11 cellular contexts compared by ENCODE assay signal in genomic region chr11:44016129-44016528, GRCh38. TPM values are rescaled to one million over a fixed set of nuclear protein-coding genes. Genes with fewer than 3 reads are reported as not detected.
DNase-seq lines count a peak whose midpoint lies in the region; FAIRE-seq and TF ChIP-seq lines count a peak whose summit lies in the region.
"Had no signal": no experiment of that assay in that cellular context is flagged by ENCODE, and none has a peak within 500 bp of the region (broad histone marks: within the 10 kb centered on the region; RNA-seq: fewer than 3 reads in every experiment).

No MANE protein-coding gene starts in this region.

- H3K9me3 Mint-ChIP-seq in astrocyte (ENCODE audit: unreplicated experiment) (peaks cover 3% of the 10 kb centered on the region), progenitor cell of endocrine pancreas (ENCODE audit: low read depth) (peaks cover 2% of the 10 kb centered on the region)
- H3K9me3 Mint-ChIP-seq: activated CD8-positive, alpha-beta T cell treated with anti-CD3 and anti-CD28 coated beads for 36 hours had no signal

- H3K27ac Mint-ChIP-seq in astrocyte (ENCODE audit: unreplicated experiment) (peak overlapping the region; percentile 14), progenitor cell of endocrine pancreas (no peak overlapping the region)
- H3K27ac Mint-ChIP-seq: activated CD8-positive, alpha-beta T cell treated with anti-CD3 and anti-CD28 coated beads for 36 hours had no signal

- H3K4me3 Mint-ChIP-seq in astrocyte (ENCODE audit: unreplicated experiment) (peak overlapping the region; percentile 41), progenitor cell of endocrine pancreas (ENCODE audit: low read depth) (no peak overlapping the region)
- H3K4me3 Mint-ChIP-seq: activated CD8-positive, alpha-beta T cell treated with anti-CD3 and anti-CD28 coated beads for 36 hours had no signal

- no peak overlapping the region for H3K9ac ChIP-seq in astrocyte (ENCODE audit: low read length)

- WGBS in hepatocyte (ENCODE audit: low lambda C conversion rate, missing lambda C conversion rate) = 43% methylated on average over 5 of the region's 5 CpGs
- 45 to 49% methylated on average over 5 of the region's 5 CpGs for WGBS in thyroid gland, 2 donors

- H3K9me3 ChIP-seq in astrocyte (ENCODE audit: insufficient read depth, low read depth, low read length) (no peaks in the 10 kb centered on the region), hepatocyte (ENCODE audit: low read depth) (no peaks in the 10 kb centered on the region), thyroid gland (no peaks in the 10 kb centered on the region), PC-9 (ENCODE audit: insufficient read depth, low read depth) (no peaks in the 10 kb centered on the region)
- H3K9me3 ChIP-seq: prostate gland had no signal

- no peaks in the 10 kb centered on the region for H3K79me2 ChIP-seq in astrocyte (ENCODE audit: insufficient read depth, low read length)
- H3K79me2 ChIP-seq in hepatocyte = no peaks in the 10 kb centered on the region
- H3K79me2 ChIP-seq in PC-9 (ENCODE audit: low read depth) = no peaks in the 10 kb centered on the region

- H3K4me1 Mint-ChIP-seq in astrocyte (ENCODE audit: low read depth, unreplicated experiment) (peaks cover 29% of the 10 kb centered on the region), progenitor cell of endocrine pancreas (ENCODE audit: low read depth) (no peaks in the 10 kb centered on the region)

- H2AFZ ChIP-seq in astrocyte (ENCODE audit: low read depth, low read length) (no peak overlapping the region), hepatocyte (no peak overlapping the region), PC-9 (no peak overlapping the region)

- peak overlapping the region; percentile 59 for H3K4me2 ChIP-seq in astrocyte (ENCODE audit: low read length)
- no peak overlapping the region for H3K4me2 ChIP-seq in hepatocyte
- no peak overlapping the region for H3K4me2 ChIP-seq in PC-9

- TF ChIP-seq CTCF in HFF-Myc (IDR thresholded peaks at IDR 0.05; ENCODE audit: low read depth, low read length, missing control alignments) (no peak), astrocyte (IDR thresholded peaks at IDR 0.05; ENCODE audit: insufficient read depth, low read depth, low read length) (no peak), hepatocyte (IDR thresholded peaks at IDR 0.05; ENCODE audit: poor library complexity) (no peak), thyroid gland (IDR thresholded peaks at IDR 0.05) (no peak), progenitor cell of endocrine pancreas (IDR thresholded peaks at IDR 0.05; ENCODE audit: unreplicated experiment) (no peak), PC-9 (conservative IDR thresholded peaks at IDR 0.05) (no peak)

- H3K36me3 ChIP-seq in astrocyte (ENCODE audit: insufficient read depth, low read length) (no peaks in the 10 kb centered on the region), hepatocyte (replicated peaks; ENCODE audit: insufficient read depth, low read depth) (no peaks in the 10 kb centered on the region), thyroid gland (no peaks in the 10 kb centered on the region), PC-9 (ENCODE audit: low read depth) (no peaks in the 10 kb centered on the region)
- H3K36me3 ChIP-seq: prostate gland had no signal

- H4K20me1 ChIP-seq in astrocyte (ENCODE audit: insufficient read depth, low read length) (no peaks in the 10 kb centered on the region), hepatocyte (ENCODE audit: insufficient read depth, poor library complexity, severe bottlenecking) (no peaks in the 10 kb centered on the region), PC-9 (ENCODE audit: insufficient read depth) (no peaks in the 10 kb centered on the region)

- peaks cover 2% of the 10 kb centered on the region for H3K27me3 Mint-ChIP-seq in astrocyte (ENCODE audit: low read depth, unreplicated experiment)
- H3K27me3 Mint-ChIP-seq in progenitor cell of endocrine pancreas = peaks cover 25% of the 10 kb centered on the region

- H3K27me3 ChIP-seq in astrocyte (ENCODE audit: insufficient read depth, low read length) = peaks cover 7% of the 10 kb centered on the region
- H3K27me3 ChIP-seq in hepatocyte = no peaks in the 10 kb centered on the region
- no peaks in the 10 kb centered on the region for H3K27me3 ChIP-seq in thyroid gland
- H3K27me3 ChIP-seq in PC-9 (ENCODE audit: insufficient read depth, low read depth) = peaks cover 40% of the 10 kb centered on the region

- FAIRE-seq in astrocyte (lab: Jason Lieb, UNC) = no peak

- POLR2A ChIA-PET in PC-9 (lab: Charles Lee; ENCODE audit: unreplicated experiment) = no interaction called here

- CTCF ChIA-PET in PC-9 (lab: Charles Lee) = no interaction called here

- DNase-seq in HFF-Myc (ENCODE audit: extremely low read depth, low read depth) (peak; percentile 11), astrocyte (ENCODE audit: low read depth) (peak; percentile 64), hepatocyte (ENCODE audit: low spot score) (peak; percentile 28), thyroid gland (peak in 1 of 2 donors; percentile 15), 8988T (no peak), progenitor cell of endocrine pancreas (ENCODE audit: low spot score, unreplicated experiment) (no peak), HT-29 (ENCODE audit: low spot score) (no peak), PC-9 (no peak)
- DNase-seq: activated CD8-positive, alpha-beta T cell treated with anti-CD3 and anti-CD28 coated beads for 36 hours; central memory CD4-positive, alpha-beta T cell had no signal

- intact Hi-C loops in thyroid gland (cut with DNase I) (no loop called here), PC-9 (cut with micrococcal nuclease; ENCODE audit: unreplicated experiment) (no loop called here)

- H3K4me1 ChIP-seq in astrocyte (ENCODE audit: insufficient read depth, low read length) = peaks cover 19% of the 10 kb centered on the region
- H3K4me1 ChIP-seq in hepatocyte (ENCODE audit: insufficient read depth) = no peaks in the 10 kb centered on the region
- peaks cover 0 to 19% of the 10 kb centered on the region in 2 donors for H3K4me1 ChIP-seq in thyroid gland
- no peaks in the 10 kb centered on the region for H3K4me1 ChIP-seq in PC-9 (replicated peaks; ENCODE audit: insufficient read depth)
- H3K4me1 ChIP-seq: prostate gland had no signal

- no peaks in the 10 kb centered on the region for H3F3A ChIP-seq in PC-9 (ENCODE audit: insufficient read depth, low read depth)

- H3K27ac ChIP-seq in astrocyte (ENCODE audit: low read depth, low read length) (no peak overlapping the region), hepatocyte (no peak overlapping the region), thyroid gland (peak overlapping the region in 2 of 3 donors; percentile 44 to 59), PC-9 (no peak overlapping the region)
- H3K27ac ChIP-seq: prostate gland had no signal

- H3K36me3 Mint-ChIP-seq in astrocyte (ENCODE audit: low read depth, unreplicated experiment) (peaks cover 3% of the 10 kb centered on the region), progenitor cell of endocrine pancreas (ENCODE audit: insufficient read depth) (no peaks in the 10 kb centered on the region)

- no peaks in the 10 kb centered on the region for H3K9me2 ChIP-seq in hepatocyte (replicated peaks; ENCODE audit: insufficient read depth)
- H3K9me2 ChIP-seq in PC-9 (ENCODE audit: insufficient read depth) = no peaks in the 10 kb centered on the region

- TF ChIP-seq POLR2A in thyroid gland (IDR thresholded peaks at IDR 0.05) = no peak

- H3K4me3 ChIP-seq in HFF-Myc (replicated peaks; ENCODE audit: low read depth, low read length) (no peak overlapping the region), astrocyte (ENCODE audit: insufficient read depth, low read depth, low read length) (no peak overlapping the region), hepatocyte (no peak overlapping the region), thyroid gland (replicated peaks in 1 of 3) (no peak overlapping the region), PC-9 (no peak overlapping the region)
- H3K4me3 ChIP-seq: prostate gland had no signal

- no TSS peak for BruUV-seq in PC-9 (replicated peaks; lab: Mats Ljungman, UMichigan)

RNA-seq across cellular contexts. Expression of gene ACCSL, which starts 31.7 kb away (rescaled TPM):
- total RNA-seq in astrocyte (not detected in 2 replicates), hepatocyte (not detected in 2 replicates), thyroid gland (not detected), progenitor cell of endocrine pancreas (not detected in 2 replicates), PC-9 (2021) (not detected in 2 replicates)
- polyA plus RNA-seq in hepatocyte = not detected in 2 replicates
- total RNA-seq in HT-29 (2014; rRNA removed; shearing (Covaris generic)) = not detected in 2 replicates
- total RNA-seq: activated CD8-positive, alpha-beta T cell treated with anti-CD3 and anti-CD28 coated beads for 36 hours; prostate gland had no signal

RNA-seq across cellular contexts. Expression of gene ACCS, which starts 49.9 kb away (rescaled TPM):
- total RNA-seq in astrocyte (20.4 and 21.3 TPM in 2 replicates), hepatocyte (5.9 and 9.9 TPM in 2 replicates), thyroid gland (10 to 100 TPM; 14.4 to 23.2 (median 20.1) TPM), progenitor cell of endocrine pancreas (30.5 and 33.5 TPM in 2 replicates), PC-9 (2021) (44.6 and 48.9 TPM in 2 replicates)
- 21.4 and 23.1 TPM in 2 replicates for polyA plus RNA-seq in hepatocyte
- 14.2 and 18.5 TPM in 2 replicates for total RNA-seq in HT-29 (2014; rRNA removed; shearing (Covaris generic))

Comparison
In these comparisons a context has a peak if more than half of its experiments do, and no peak if none do; other contexts are left out.
1. DNase-seq: peak in HFF-Myc (single experiment), astrocyte (single experiment) and hepatocyte (single experiment); none in 8988T (single experiment), progenitor cell of endocrine pancreas (single experiment), HT-29 (single experiment) and PC-9 (0 of 2).
2. H3K27ac ChIP-seq: peak in thyroid gland (2 of 3); none in astrocyte (single experiment), hepatocyte (single experiment) and PC-9 (single experiment).